Comparison of ENCODE assay signal across 21 cellular contexts in the genomic region with DNA sequence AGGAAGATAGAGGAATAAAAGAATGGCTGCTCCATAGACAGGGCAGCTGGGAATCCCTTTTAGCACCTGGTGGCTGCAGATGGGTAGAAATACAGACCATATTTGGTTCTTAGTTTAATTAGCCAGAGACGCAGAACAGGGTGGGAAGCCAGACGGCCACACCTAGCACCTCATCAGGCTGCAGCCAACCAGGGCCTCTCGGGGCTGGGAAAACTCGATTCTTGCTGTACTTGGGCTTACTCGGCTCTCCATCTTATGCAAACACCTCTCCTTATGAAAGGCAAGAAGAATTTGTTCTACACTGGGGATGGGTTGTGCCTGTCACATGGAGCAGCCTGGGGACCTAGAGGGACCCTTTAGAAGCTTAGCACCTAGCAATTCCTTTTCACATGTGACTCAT. TPM values are rescaled to one million over a fixed set of nuclear protein-coding genes. Genes with fewer than 3 reads are reported as not detected.
DNase-seq lines count a peak whose midpoint lies in the region; ATAC-seq, FAIRE-seq and TF ChIP-seq lines count a peak whose summit lies in the region.
"Had no signal": no experiment of that assay in that cellular context is flagged by ENCODE, and none has a peak within 500 bp of the region (broad histone marks: within the 10 kb centered on the region; RNA-seq: fewer than 3 reads in every experiment).

No MANE protein-coding gene starts in this region.

- H3K27me3 ChIP-seq in RWPE2 (ENCODE audit: insufficient read depth, poor library complexity, severe bottlenecking) (no peaks in the 10 kb centered on the region), keratinocyte (ENCODE audit: control insufficient read depth, extremely low read depth, insufficient read depth, low read length) (no peaks in the 10 kb centered on the region), skeletal muscle satellite cell (ENCODE audit: control insufficient read depth, insufficient read depth, low read length) (no peaks in the 10 kb centered on the region)
- H3K27me3 ChIP-seq: right atrium auricular region, uterus had no signal

- dilution Hi-C loops in keratinocyte (cut with MboI; ENCODE audit: extremely low pct_ligation_motif_present, low sequenced_read_pairs) = no loop called here

- H3K4me3 ChIP-seq in RWPE2 (ENCODE audit: severe bottlenecking) = no peak overlapping the region
- no peak overlapping the region for H3K4me3 ChIP-seq in keratinocyte (ENCODE audit: control insufficient read depth in 2 of 3, extremely low read depth in 1 of 3, insufficient read depth in 2 of 3, low read depth in 1 of 3, low read length in 3 of 3)
- H3K4me3 ChIP-seq in skeletal muscle satellite cell (ENCODE audit: low read length) = no peak overlapping the region
- H3K4me3 ChIP-seq: dorsolateral prefrontal cortex, right atrium auricular region, uterus had no signal

- H3K9ac ChIP-seq in keratinocyte (ENCODE audit: control insufficient read depth, extremely low read depth, insufficient read depth, low read length) = no peak overlapping the region
- no peak overlapping the region for H3K9ac ChIP-seq in skeletal muscle satellite cell (ENCODE audit: low read depth, low read length)

- H3K4me2 ChIP-seq in keratinocyte (ENCODE audit: control insufficient read depth, extremely low read depth, insufficient read depth, low read depth, low read length) (peak overlapping the region; percentile 50), skeletal muscle satellite cell (ENCODE audit: low read length) (peak overlapping the region; percentile 52)

- H3K9me1 ChIP-seq in keratinocyte (ENCODE audit: control insufficient read depth, extremely low read depth, insufficient read depth, low read length) = no peaks in the 10 kb centered on the region

- no peaks in the 10 kb centered on the region for H4K20me1 ChIP-seq in keratinocyte (ENCODE audit: control insufficient read depth, extremely low read depth, insufficient read depth, low read length)

- H3K27ac ChIP-seq in RWPE2 (ENCODE audit: poor library complexity, severe bottlenecking) (no peak overlapping the region), keratinocyte (ENCODE audit: control insufficient read depth, insufficient read depth, low read length) (no peak overlapping the region)
- H3K27ac ChIP-seq: dorsolateral prefrontal cortex, right atrium auricular region, stomach, WERI-Rb-1 had no signal

- ATAC-seq in RWPE2 (ENCODE audit: low read depth) = peak; percentile 81
- ATAC-seq in HG03565 (IDR thresholded peaks at IDR 0.05; ENCODE audit: unreplicated experiment) = no peak
- ATAC-seq: activated CD8-positive, alpha-beta T cell treated with anti-CD3 and anti-CD28 coated beads for 36 hours; natural killer cell; T-cell had no signal

- no peak for FAIRE-seq in keratinocyte (lab: Jason Lieb, UNC)
- FAIRE-seq: A204.1 had no signal

- H2AFZ ChIP-seq in keratinocyte (ENCODE audit: control insufficient read depth, low read length) = no peak overlapping the region

- H3K36me3 ChIP-seq in RWPE2 (ENCODE audit: low read depth) = no peaks in the 10 kb centered on the region
- H3K36me3 ChIP-seq in keratinocyte (ENCODE audit: control insufficient read depth in 2 of 2, extremely low read depth in 1 of 2, insufficient read depth in 2 of 2, low read length in 2 of 2) = no peaks in the 10 kb centered on the region
- H3K36me3 ChIP-seq in skeletal muscle satellite cell (ENCODE audit: insufficient read depth, low read length) = no peaks in the 10 kb centered on the region
- H3K36me3 ChIP-seq: right atrium auricular region, stomach, uterus, WERI-Rb-1 had no signal

- H3K79me2 ChIP-seq in keratinocyte (ENCODE audit: control insufficient read depth, insufficient read depth, low read length) = no peaks in the 10 kb centered on the region

- TF ChIP-seq CTCF in RWPE2 (IDR thresholded peaks at IDR 0.05; ENCODE audit: poor library complexity, severe bottlenecking) = no peak
- no peak for TF ChIP-seq CTCF in keratinocyte (optimal IDR thresholded peaks at IDR 0.05 in 1 of 3, IDR thresholded peaks at IDR 0.05 in 1 of 3, conservative IDR thresholded peaks at IDR 0.05 in 1 of 3; ENCODE audit: extremely low read depth in 1 of 3, insufficient read depth in 2 of 3, low read length in 3 of 3)

- H3K9me3 ChIP-seq in RWPE2 (ENCODE audit: severe bottlenecking) (no peaks in the 10 kb centered on the region), keratinocyte (ENCODE audit: control insufficient read depth, low read depth, low read length) (no peaks in the 10 kb centered on the region), skeletal muscle satellite cell (replicated peaks; ENCODE audit: low read length) (no peaks in the 10 kb centered on the region)
- H3K9me3 ChIP-seq: right atrium auricular region, stomach, uterus had no signal

- no peaks in the 10 kb centered on the region for H3K4me1 ChIP-seq in RWPE2 (ENCODE audit: insufficient read depth, poor library complexity, severe bottlenecking)
- peaks cover 5% of the 10 kb centered on the region for H3K4me1 ChIP-seq in keratinocyte (ENCODE audit: control insufficient read depth, extremely low read depth, insufficient read depth, low read length)
- peaks cover 15% of the 10 kb centered on the region for H3K4me1 ChIP-seq in skeletal muscle satellite cell (ENCODE audit: control insufficient read depth, insufficient read depth, low read length)
- H3K4me1 ChIP-seq: right atrium auricular region, uterus had no signal

- DNase-seq in NCI-H748 (lab: John Stamatoyannopoulos, UW; ENCODE audit: unreplicated experiment) (peak; percentile 9), NCI-H748 treated with DMSO at 0.1 percent for 48 hours (lab: John Stamatoyannopoulos, UW) (no peak), RWPE2 (ENCODE audit: low spot score) (no peak), keratinocyte (ENCODE audit: low read depth, low spot score) (no peak), pons (ENCODE audit: low spot score) (no peak), EL (no peak)
- DNase-seq: activated CD8-positive, alpha-beta T cell treated with anti-CD3 and anti-CD28 coated beads for 36 hours; activated naive CD8-positive, alpha-beta T cell treated with anti-CD3 and anti-CD28 coated beads for 36 hours; activated T-cell treated with anti-CD3 and anti-CD28 coated beads, Interleukin-2, amount 50 U/mL, for 48 hours; C1 segment of cervical spinal cord; dorsolateral prefrontal cortex; natural killer cell; NCI-H187 treated with DMSO at 0.1 percent for 48 hours; stomach; T-cell; uterus; WERI-Rb-1 had no signal

RNA-seq across cellular contexts. Expression of gene IRAK1, which starts 19.7 kb away (rescaled TPM):
- polyA plus RNA-seq in keratinocyte = 41.5 to 70.1 TPM (median 65.5 TPM) in 3 replicates
- 65.3 TPM for polyA plus RNA-seq in keratinocyte (2011; ENCODE audit: low read depth)
- polyA plus RNA-seq in keratinocyte (2011; cell fraction: cytosol; rRNA removed) = 41.3 and 82.2 TPM in 2 replicates
- 40.5 and 48.5 TPM in 2 replicates for polyA plus RNA-seq in keratinocyte (2011; cell fraction: nucleus; rRNA removed)
- polyA plus RNA-seq in keratinocyte (2012; ENCODE audit: low replicate concordance) = 95.7 and 115 TPM in 2 replicates
- polyA minus RNA-seq in keratinocyte = 99.1 to 184 TPM (median 128 TPM) in 3 replicates
- 315 TPM for polyA minus RNA-seq in keratinocyte (2011; cell fraction: cytosol; rRNA and poly(A)+ RNA removed)
- 36.3 and 54.4 TPM in 2 replicates for polyA minus RNA-seq in keratinocyte (2011; cell fraction: nucleus; rRNA and poly(A)+ RNA removed)
- total RNA-seq in skeletal muscle satellite cell (2012; rRNA removed) = 60.3 and 68.2 TPM in 2 replicates

RNA-seq across cellular contexts. Expression of gene TMEM187, which starts 27.5 kb away (rescaled TPM):
- polyA plus RNA-seq in keratinocyte = 6.6 to 13.1 TPM (median 7.5 TPM) in 3 replicates
- 1.6 TPM for polyA plus RNA-seq in keratinocyte (2011; ENCODE audit: low read depth)
- 4.1 and 6.9 TPM in 2 replicates for polyA plus RNA-seq in keratinocyte (2011; cell fraction: cytosol; rRNA removed)
- polyA plus RNA-seq in keratinocyte (2011; cell fraction: nucleus; rRNA removed) = 21.0 and 23.1 TPM in 2 replicates
- 6.4 and 8.9 TPM in 2 replicates for polyA plus RNA-seq in keratinocyte (2012; ENCODE audit: low replicate concordance)
- polyA minus RNA-seq in keratinocyte = 4.1 to 9.4 TPM (median 5.8 TPM) in 3 replicates
- polyA minus RNA-seq in keratinocyte (2011; cell fraction: cytosol; rRNA and poly(A)+ RNA removed) = 13.2 TPM
- polyA minus RNA-seq in keratinocyte (2011; cell fraction: nucleus; rRNA and poly(A)+ RNA removed) = 14.9 and 20.0 TPM in 2 replicates
- total RNA-seq in skeletal muscle satellite cell (2012; rRNA removed) = 6.8 and 7.6 TPM in 2 replicates

RNA-seq across cellular contexts. Expression of gene HCFC1, which starts 28.4 kb away (rescaled TPM):
- polyA plus RNA-seq in keratinocyte = 2.7 to 7.0 TPM (median 3.0 TPM) in 3 replicates
- polyA plus RNA-seq in keratinocyte (2011; ENCODE audit: low read depth) = 2.9 TPM
- 4.0 and 8.5 TPM in 2 replicates for polyA plus RNA-seq in keratinocyte (2011; cell fraction: cytosol; rRNA removed)
- 24.8 and 30.3 TPM in 2 replicates for polyA plus RNA-seq in keratinocyte (2011; cell fraction: nucleus; rRNA removed)
- polyA plus RNA-seq in keratinocyte (2012; ENCODE audit: low replicate concordance) = 12.3 and 27.7 TPM in 2 replicates
- polyA minus RNA-seq in keratinocyte = 6.0 to 128 TPM (median 11.0 TPM) in 3 replicates
- polyA minus RNA-seq in keratinocyte (2011; cell fraction: cytosol; rRNA and poly(A)+ RNA removed) = 18.2 TPM
- polyA minus RNA-seq in keratinocyte (2011; cell fraction: nucleus; rRNA and poly(A)+ RNA removed) = 29.6 and 34.1 TPM in 2 replicates
- total RNA-seq in skeletal muscle satellite cell (2012; rRNA removed) = 22.6 and 24.5 TPM in 2 replicates

RNA-seq across cellular contexts. Expression of gene RENBP, which starts 55.6 kb away (rescaled TPM):
- polyA plus RNA-seq in keratinocyte = 0.08 to 0.40 TPM (median 0.16 TPM) in 3 replicates
- polyA plus RNA-seq in keratinocyte (2011; ENCODE audit: low read depth) = 0.77 TPM
- polyA plus RNA-seq in keratinocyte (2011; cell fraction: cytosol; rRNA removed) = 0.23 TPM in 1 of 2 replicates, not detected in the other
- polyA plus RNA-seq in keratinocyte (2011; cell fraction: nucleus; rRNA removed) = 0.39 and 0.71 TPM in 2 replicates
- polyA plus RNA-seq in keratinocyte (2012; ENCODE audit: low replicate concordance) = 0.08 and 1.6 TPM in 2 replicates
- 0.13 TPM in 1 of 3 replicates, not detected in the others for polyA minus RNA-seq in keratinocyte
- not detected for polyA minus RNA-seq in keratinocyte (2011; cell fraction: cytosol; rRNA and poly(A)+ RNA removed)
- not detected in 2 replicates for polyA minus RNA-seq in keratinocyte (2011; cell fraction: nucleus; rRNA and poly(A)+ RNA removed)
- 2.4 and 11.2 TPM in 2 replicates for total RNA-seq in skeletal muscle satellite cell (2012; rRNA removed)
